ENCODE assay signal across 13 cellular contexts in genomic region chr14:101183376-101184103, GRCh38.
A peak's percentile ranks its signal among the peaks of the same experiment; 100 is the strongest.
DNase-seq lines count a peak whose midpoint lies in the region; ATAC-seq and TF ChIP-seq lines count a peak whose summit lies in the region.
"Had no signal": no experiment of that assay in that cellular context is flagged by ENCODE, and none has a peak within 500 bp of the region (broad histone marks: within the 10 kb centered on the region; RNA-seq: fewer than 3 reads in every experiment).

No MANE protein-coding gene starts in this region.

- CTCF ChIA-PET in Calu3 (lab: Charles Lee), result no interaction called here

- no peaks in the 10 kb centered on the region for H3K9me3 Mint-ChIP-seq in Calu3 (ENCODE audit: low read depth, unreplicated experiment)
- peaks cover 4% of the 10 kb centered on the region for H3K9me3 Mint-ChIP-seq in neural crest cell
- H3K9me3 Mint-ChIP-seq: activated CD4-positive, alpha-beta T cell treated with anti-CD3 and anti-CD28 coated beads, Interleukin-2, amount 10 ng/mL, durations not matched to agents 24 days and 14 days had no signal

- H3K36me3 Mint-ChIP-seq in Calu3 (ENCODE audit: insufficient read depth, unreplicated experiment) (no peaks in the 10 kb centered on the region), neural crest cell (ENCODE audit: low read depth) (peaks cover 5% of the 10 kb centered on the region)
- H3K36me3 Mint-ChIP-seq: activated naive CD8-positive, alpha-beta T cell treated with anti-CD3 and anti-CD28 coated beads for 36 hours had no signal

- H3K27ac Mint-ChIP-seq in Calu3 (ENCODE audit: unreplicated experiment), result no peak overlapping the region
- peak overlapping the region; percentile 67 for H3K27ac Mint-ChIP-seq in neural crest cell (ENCODE audit: unreplicated experiment)
- H3K27ac Mint-ChIP-seq: activated CD4-positive, alpha-beta T cell treated with anti-CD3 and anti-CD28 coated beads, Interleukin-2, amount 10 ng/mL, durations not matched to agents 24 days and 14 days; activated naive CD8-positive, alpha-beta T cell treated with anti-CD3 and anti-CD28 coated beads for 36 hours had no signal

- ATAC-seq in GM18858 (IDR thresholded peaks at IDR 0.05; ENCODE audit: unreplicated experiment), result no peak
- ATAC-seq: Right ventricle myocardium inferior had no signal

- BruUV-seq in Calu3 (replicated peaks; lab: Mats Ljungman, UMichigan), result no TSS peak

- TF ChIP-seq CTCF in Calu3 (IDR thresholded peaks at IDR 0.05; ENCODE audit: unreplicated experiment), result no peak
- TF ChIP-seq CTCF in epithelial cell of proximal tubule (conservative IDR thresholded peaks at IDR 0.05; ENCODE audit: low read depth, low read length), result peak; percentile 32
- peak; percentile 73 for TF ChIP-seq CTCF in neural crest cell (conservative IDR thresholded peaks at IDR 0.05)

- H3K4me3 ChIP-seq in epithelial cell of proximal tubule (ENCODE audit: low read depth, low read length), result no peak overlapping the region

- DNase-seq in Calu3, result peak; percentile 22
- DNase-seq in NCI-H1694 treated with DMSO at 0.1 percent for 48 hours (lab: John Stamatoyannopoulos, UW), result peak; percentile 33
- DNase-seq in epithelial cell of proximal tubule (ENCODE audit: low read depth), result no peak
- peak; percentile 81 for DNase-seq in neural crest cell (ENCODE audit: low read depth, low spot score)
- no peak for DNase-seq in KG1 (lab: John Stamatoyannopoulos, UW)
- no peak for DNase-seq in DMS114 treated with DMSO at 0.1 percent for 48 hours (lab: John Stamatoyannopoulos, UW; ENCODE audit: unreplicated experiment)
- DNase-seq in RKO (ENCODE audit: low spot score), result no peak
- DNase-seq: activated CD4-positive, alpha-beta T cell treated with anti-CD3 and anti-CD28 coated beads, Interleukin-2, amount 10 ng/mL, durations not matched to agents 24 days and 14 days; activated naive CD8-positive, alpha-beta T cell treated with anti-CD3 and anti-CD28 coated beads for 36 hours; COR-L47; NCI-H1092 had no signal

- H3K4me1 Mint-ChIP-seq in Calu3 (ENCODE audit: low read depth, unreplicated experiment) (no peaks in the 10 kb centered on the region), neural crest cell (peaks cover 31% of the 10 kb centered on the region)
- H3K4me1 Mint-ChIP-seq: activated CD4-positive, alpha-beta T cell treated with anti-CD3 and anti-CD28 coated beads, Interleukin-2, amount 10 ng/mL, durations not matched to agents 24 days and 14 days; activated naive CD8-positive, alpha-beta T cell treated with anti-CD3 and anti-CD28 coated beads for 36 hours had no signal

- intact Hi-C loops in Calu3 (cut with micrococcal nuclease; ENCODE audit: unreplicated experiment), result no loop called here

- H3K4me3 Mint-ChIP-seq in Calu3 (ENCODE audit: low read depth, unreplicated experiment), result no peak overlapping the region
- H3K4me3 Mint-ChIP-seq in neural crest cell, result no peak overlapping the region
- H3K4me3 Mint-ChIP-seq: activated CD4-positive, alpha-beta T cell treated with anti-CD3 and anti-CD28 coated beads, Interleukin-2, amount 10 ng/mL, durations not matched to agents 24 days and 14 days; activated naive CD8-positive, alpha-beta T cell treated with anti-CD3 and anti-CD28 coated beads for 36 hours had no signal

- H3K27me3 Mint-ChIP-seq in Calu3 (ENCODE audit: unreplicated experiment) (no peaks in the 10 kb centered on the region), neural crest cell (ENCODE audit: low read depth) (no peaks in the 10 kb centered on the region)
- H3K27me3 Mint-ChIP-seq: activated CD4-positive, alpha-beta T cell treated with anti-CD3 and anti-CD28 coated beads, Interleukin-2, amount 10 ng/mL, durations not matched to agents 24 days and 14 days had no signal

Comparison
In these comparisons a context has a peak if more than half of its experiments do, and no peak if none do; other contexts are left out.
1. DNase-seq: peak in Calu3 (single experiment), NCI-H1694 treated with DMSO at 0.1 percent for 48 hours (single experiment) and neural crest cell (single experiment); none in epithelial cell of proximal tubule (single experiment), KG1 (single experiment), DMS114 treated with DMSO at 0.1 percent for 48 hours (single experiment) and RKO (single experiment).